Comparison of ENCODE assay signal across 22 cellular contexts in the genomic region with DNA sequence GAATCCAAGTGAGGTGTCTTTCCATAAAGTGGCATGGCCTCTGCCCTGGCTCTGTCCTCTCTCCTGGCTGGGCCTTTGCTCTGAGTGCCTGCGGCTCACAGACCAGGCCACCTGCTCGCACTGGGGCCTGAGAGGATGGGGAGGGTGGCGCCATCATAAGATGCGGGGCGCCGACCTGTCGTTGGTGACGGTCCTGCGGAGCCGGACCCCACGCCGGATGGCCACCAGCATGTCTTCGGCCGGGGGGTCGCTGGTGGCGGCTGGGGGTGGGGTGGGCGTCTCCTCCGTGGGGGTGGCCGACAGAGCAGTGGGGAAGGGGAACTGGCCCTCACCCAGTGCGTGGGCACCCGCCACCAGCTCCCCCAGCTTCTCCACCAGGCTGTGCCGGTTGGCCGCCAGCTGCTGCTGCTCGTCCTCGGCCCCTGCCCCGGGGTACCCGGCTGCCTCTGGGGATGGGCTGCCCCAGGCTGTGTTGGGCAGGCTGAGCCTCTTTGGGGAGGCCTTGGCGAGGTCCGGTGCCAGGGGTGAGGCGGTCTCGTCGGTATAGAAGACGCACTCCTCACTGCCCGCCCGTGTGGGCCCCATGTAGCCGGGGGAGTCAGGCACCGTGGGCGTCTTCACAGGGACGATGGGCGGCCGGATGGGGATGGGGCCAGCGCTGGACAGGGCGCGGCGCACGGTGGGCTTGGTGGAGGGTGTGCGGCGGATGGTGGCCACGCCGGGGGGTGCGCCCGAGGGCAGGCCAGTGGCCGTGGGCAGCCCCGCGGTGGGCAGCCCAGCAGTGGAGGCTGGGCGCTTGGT. TPM values are rescaled to one million over a fixed set of nuclear protein-coding genes. Genes with fewer than 3 reads are reported as not detected.
A peak's percentile ranks its signal among the peaks of the same experiment; 100 is the strongest.
DNase-seq lines count a peak whose midpoint lies in the region; ATAC-seq and TF ChIP-seq lines count a peak whose summit lies in the region.
"Had no signal": no experiment of that assay in that cellular context is flagged by ENCODE, and none has a peak within 500 bp of the region (broad histone marks: within the 10 kb centered on the region; RNA-seq: fewer than 3 reads in every experiment).

No MANE protein-coding gene starts in this region.

- peaks cover 11% of the 10 kb centered on the region for H3K4me1 Mint-ChIP-seq in stimulated activated naive CD8-positive, alpha-beta T cell treated with anti-CD3 and anti-CD28 coated beads, Interleukin-15, amount 100 ng/mL, for 72 hours
- peaks cover 4% of the 10 kb centered on the region for H3K4me1 Mint-ChIP-seq in activated naive CD4-positive, alpha-beta T cell treated with anti-CD3 and anti-CD28 coated beads, Interleukin-2, amount 10 ng/mL, durations not matched to agents 7 days and 5 days
- H3K4me1 Mint-ChIP-seq in activated CD4-positive, alpha-beta memory T cell treated with anti-CD3 and anti-CD28 coated beads for 36 hours (ENCODE audit: low read depth) = no peaks in the 10 kb centered on the region
- H3K4me1 Mint-ChIP-seq: activated naive CD8-positive, alpha-beta T cell treated with anti-CD3 and anti-CD28 coated beads, Interleukin-2, amount 50 U/mL, for 24 hours; IgD-negative memory B cell; neural progenitor cell; T-helper 17 cell had no signal

- H3K27ac Mint-ChIP-seq in stimulated activated naive CD8-positive, alpha-beta T cell treated with anti-CD3 and anti-CD28 coated beads, Interleukin-15, amount 100 ng/mL, for 72 hours = no peak overlapping the region
- H3K27ac Mint-ChIP-seq in activated naive CD4-positive, alpha-beta T cell treated with anti-CD3 and anti-CD28 coated beads, Interleukin-2, amount 10 ng/mL, durations not matched to agents 7 days and 5 days = no peak overlapping the region
- no peak overlapping the region for H3K27ac Mint-ChIP-seq in activated CD4-positive, alpha-beta memory T cell treated with anti-CD3 and anti-CD28 coated beads for 36 hours
- H3K27ac Mint-ChIP-seq: activated CD8-positive, alpha-beta T cell treated with anti-CD3 and anti-CD28 coated beads, Interleukin-2, amount 10 ng/mL, durations not matched to agents 7 days and 5 days; activated naive CD8-positive, alpha-beta T cell treated with anti-CD3 and anti-CD28 coated beads, Interleukin-2, amount 50 U/mL, for 24 hours; IgD-negative memory B cell; neural progenitor cell; T-helper 17 cell had no signal

- no peaks in the 10 kb centered on the region for H3K79me2 ChIP-seq in trophoblast cell (ENCODE audit: control insufficient read depth, insufficient read depth, low read length, poor library complexity)

- H2BK5ac ChIP-seq in trophoblast cell (ENCODE audit: low read depth, low read length, poor library complexity) = no peak overlapping the region

- no peak for TF ChIP-seq POLR2A in adrenal gland (IDR thresholded peaks at IDR 0.05)

- H2AFZ ChIP-seq in trophoblast cell (ENCODE audit: insufficient read depth, low read length, poor library complexity) = no peak overlapping the region
- H2AFZ ChIP-seq: neural progenitor cell had no signal

- intact Hi-C loops in activated CD4-positive, alpha-beta memory T cell treated with anti-CD3 and anti-CD28 coated beads for 36 hours (cut with micrococcal nuclease) = no loop called here
- intact Hi-C loops in adrenal gland (cut with DNase I) = no loop called here

- WGBS in trophoblast cell (ENCODE audit: extremely low coverage, insufficient coverage, insufficient read length) = no CpG with 5 or more reads among the region's 56 CpGs
- 93 to 96% (median 94%) methylated on average over 25 to 56 of the region's 56 CpGs for WGBS in adrenal gland, 4 donors

- no peak overlapping the region for H4K8ac ChIP-seq in trophoblast cell (ENCODE audit: low read depth, low read length)

- CTCF ChIA-PET in activated naive CD4-positive, alpha-beta T cell treated with anti-CD3 and anti-CD28 coated beads, Interleukin-2, amount 10 ng/mL, durations not matched to agents 7 days and 5 days (lab: Charles Lee) = interaction anchor here (1.2 kb wide), 1 partner anchor 10 kb away, joined by 3 read pairs; no protein-coding TSS in a partner anchor
- CTCF ChIA-PET in activated CD4-positive, alpha-beta memory T cell treated with anti-CD3 and anti-CD28 coated beads for 36 hours (lab: Charles Lee) = no interaction called here

- no peak overlapping the region for H3K14ac ChIP-seq in trophoblast cell (ENCODE audit: low read length)

- H3K4me2 ChIP-seq in trophoblast cell (ENCODE audit: low read length) = no peak overlapping the region
- H3K4me2 ChIP-seq: neural progenitor cell had no signal

- H3K79me1 ChIP-seq in trophoblast cell (ENCODE audit: low read length) = no peaks in the 10 kb centered on the region

- H4K12ac ChIP-seq in trophoblast cell (ENCODE audit: low read depth, low read length) = no peak overlapping the region

- peaks cover 0 to 2% of the 10 kb centered on the region in 2 experiments for H3K4me1 ChIP-seq in trophoblast cell (ENCODE audit: control insufficient read depth in 1 of 2, insufficient read depth in 2 of 2, low read length in 2 of 2)
- no peaks in the 10 kb centered on the region for H3K4me1 ChIP-seq in adrenal gland (replicated peaks in 1 of 2)
- H3K4me1 ChIP-seq: gastrocnemius medialis, neural progenitor cell, SJCRH30 had no signal

- H3K27me3 Mint-ChIP-seq in stimulated activated naive CD8-positive, alpha-beta T cell treated with anti-CD3 and anti-CD28 coated beads, Interleukin-15, amount 100 ng/mL, for 72 hours = no peaks in the 10 kb centered on the region
- H3K27me3 Mint-ChIP-seq in activated naive CD4-positive, alpha-beta T cell treated with anti-CD3 and anti-CD28 coated beads, Interleukin-2, amount 10 ng/mL, durations not matched to agents 7 days and 5 days = no peaks in the 10 kb centered on the region
- H3K27me3 Mint-ChIP-seq in activated CD4-positive, alpha-beta memory T cell treated with anti-CD3 and anti-CD28 coated beads for 36 hours = no peaks in the 10 kb centered on the region
- H3K27me3 Mint-ChIP-seq: activated naive CD8-positive, alpha-beta T cell treated with anti-CD3 and anti-CD28 coated beads, Interleukin-2, amount 50 U/mL, for 24 hours; IgD-negative memory B cell; T-helper 17 cell had no signal

- H3K9me3 ChIP-seq in trophoblast cell (ENCODE audit: insufficient read depth, low read depth, low read length) = no peaks in the 10 kb centered on the region
- H3K9me3 ChIP-seq in adrenal gland (replicated peaks in 1 of 3) = no peaks in the 10 kb centered on the region
- H3K9me3 ChIP-seq: gastrocnemius medialis, SJCRH30 had no signal

- POLR2A ChIA-PET in activated CD4-positive, alpha-beta memory T cell treated with anti-CD3 and anti-CD28 coated beads for 36 hours (lab: Charles Lee) = no interaction called here

- H3K27me3 ChIP-seq in trophoblast cell (ENCODE audit: insufficient read depth, low read length) (no peaks in the 10 kb centered on the region), adrenal gland (no peaks in the 10 kb centered on the region)
- H3K27me3 ChIP-seq: gastrocnemius medialis, neural progenitor cell, SJCRH30 had no signal

- H3K36me3 Mint-ChIP-seq in activated naive CD4-positive, alpha-beta T cell treated with anti-CD3 and anti-CD28 coated beads, Interleukin-2, amount 10 ng/mL, durations not matched to agents 7 days and 5 days = peaks cover 18% of the 10 kb centered on the region
- H3K36me3 Mint-ChIP-seq in activated CD4-positive, alpha-beta memory T cell treated with anti-CD3 and anti-CD28 coated beads for 36 hours = no peaks in the 10 kb centered on the region

- no peak overlapping the region for H3K23ac ChIP-seq in trophoblast cell (ENCODE audit: low read length)

- H3K9me3 Mint-ChIP-seq in stimulated activated naive CD8-positive, alpha-beta T cell treated with anti-CD3 and anti-CD28 coated beads, Interleukin-15, amount 100 ng/mL, for 72 hours = no peaks in the 10 kb centered on the region
- no peaks in the 10 kb centered on the region for H3K9me3 Mint-ChIP-seq in activated naive CD4-positive, alpha-beta T cell treated with anti-CD3 and anti-CD28 coated beads, Interleukin-2, amount 10 ng/mL, durations not matched to agents 7 days and 5 days
- H3K9me3 Mint-ChIP-seq in activated CD4-positive, alpha-beta memory T cell treated with anti-CD3 and anti-CD28 coated beads for 36 hours = no peaks in the 10 kb centered on the region
- H3K9me3 Mint-ChIP-seq: activated naive CD8-positive, alpha-beta T cell treated with anti-CD3 and anti-CD28 coated beads, Interleukin-2, amount 50 U/mL, for 24 hours had no signal

- H4K91ac ChIP-seq in trophoblast cell (ENCODE audit: low read depth, low read length) = no peak overlapping the region

- peak overlapping the region; percentile 33 for H3K4me3 ChIP-seq in trophoblast cell (ENCODE audit: low read depth, low read length)
- no peak overlapping the region for H3K4me3 ChIP-seq in adrenal gland
- H3K4me3 ChIP-seq: gastrocnemius medialis, neural progenitor cell, SJCRH30 had no signal

- H3K27ac ChIP-seq in trophoblast cell (ENCODE audit: low read depth, low read length) (no peak overlapping the region), adrenal gland (peak overlapping the region in 1 of 5 donors; percentile 54)
- H3K27ac ChIP-seq: gastrocnemius medialis, HL-60, neural progenitor cell, SJCRH30 had no signal

- H3K18ac ChIP-seq in trophoblast cell (ENCODE audit: low read length) = no peak overlapping the region

- no peak overlapping the region for H3K4ac ChIP-seq in trophoblast cell (ENCODE audit: low read depth, low read length)

- no peak for TF ChIP-seq CTCF in adrenal gland (IDR thresholded peaks at IDR 0.05)

- no peak overlapping the region for H3K4me3 Mint-ChIP-seq in stimulated activated naive CD8-positive, alpha-beta T cell treated with anti-CD3 and anti-CD28 coated beads, Interleukin-15, amount 100 ng/mL, for 72 hours
- H3K4me3 Mint-ChIP-seq in activated naive CD4-positive, alpha-beta T cell treated with anti-CD3 and anti-CD28 coated beads, Interleukin-2, amount 10 ng/mL, durations not matched to agents 7 days and 5 days = no peak overlapping the region
- no peak overlapping the region for H3K4me3 Mint-ChIP-seq in activated CD4-positive, alpha-beta memory T cell treated with anti-CD3 and anti-CD28 coated beads for 36 hours
- H3K4me3 Mint-ChIP-seq: activated CD8-positive, alpha-beta T cell treated with anti-CD3 and anti-CD28 coated beads, Interleukin-2, amount 10 ng/mL, durations not matched to agents 7 days and 5 days; activated naive CD8-positive, alpha-beta T cell treated with anti-CD3 and anti-CD28 coated beads, Interleukin-2, amount 50 U/mL, for 24 hours; IgD-negative memory B cell; neural progenitor cell; T-helper 17 cell had no signal

- H2BK120ac ChIP-seq in trophoblast cell (ENCODE audit: insufficient read depth, low read length, poor library complexity) = no peak overlapping the region

- H2BK12ac ChIP-seq in trophoblast cell (ENCODE audit: low read length) = no peak overlapping the region

- DNase-seq in stimulated activated naive CD8-positive, alpha-beta T cell treated with anti-CD3 and anti-CD28 coated beads, Interleukin-15, amount 100 ng/mL, for 72 hours = no peak
- no peak for DNase-seq in stimulated activated naive CD8-positive, alpha-beta T cell treated with anti-CD3 and anti-CD28 coated beads, Interleukin-15, Interleukin-2, amounts not matched to agents 100 U/mL and 50 U/mL, for 24 hours
- DNase-seq in trophoblast cell (no peak), midbrain (lab: John Stamatoyannopoulos, UW) (no peak), adrenal gland (no peak)
- DNase-seq in activated naive CD4-positive, alpha-beta T cell treated with anti-CD3 and anti-CD28 coated beads, Interleukin-2, amount 10 ng/mL, durations not matched to agents 7 days and 5 days = no peak
- no peak for DNase-seq in activated CD4-positive, alpha-beta memory T cell treated with anti-CD3 and anti-CD28 coated beads for 36 hours
- DNase-seq: activated CD8-positive, alpha-beta T cell treated with anti-CD3 and anti-CD28 coated beads, Interleukin-2, amount 10 ng/mL, durations not matched to agents 7 days and 5 days; activated naive CD8-positive, alpha-beta T cell treated with anti-CD3 and anti-CD28 coated beads, Interleukin-2, amount 50 U/mL, for 24 hours; DMS 273 treated with DMSO at 0.1 percent for 48 hours; erythroblast; MM.1S; NCI-H1694; NCI-H748 treated with DMSO at 0.1 percent for 48 hours; retina; SJCRH30; T-helper 17 cell had no signal

- H2AK5ac ChIP-seq in trophoblast cell (ENCODE audit: low read length) = no peak overlapping the region

- peaks cover 52 to 54% of the 10 kb centered on the region in 2 experiments for H3K36me3 ChIP-seq in trophoblast cell (ENCODE audit: control insufficient read depth in 1 of 2, insufficient read depth in 2 of 2, low read length in 2 of 2)
- peaks cover 0 to 57% of the 10 kb centered on the region in 2 donors for H3K36me3 ChIP-seq in adrenal gland (replicated peaks in 1 of 2)

- ATAC-seq in stimulated activated naive CD8-positive, alpha-beta T cell treated with anti-CD3 and anti-CD28 coated beads, Interleukin-15, amount 100 ng/mL, for 72 hours = peak; percentile 61
- no peak for ATAC-seq in stimulated activated naive CD8-positive, alpha-beta T cell treated with anti-CD3 and anti-CD28 coated beads, Interleukin-15, Interleukin-2, amounts not matched to agents 100 U/mL and 50 U/mL, for 24 hours
- ATAC-seq in esophagus mucosa = peak; percentile 3
- ATAC-seq: activated CD8-positive, alpha-beta T cell treated with anti-CD3 and anti-CD28 coated beads, Interleukin-2, amount 10 ng/mL, durations not matched to agents 7 days and 5 days; activated naive CD8-positive, alpha-beta T cell treated with anti-CD3 and anti-CD28 coated beads, Interleukin-2, amount 50 U/mL, for 24 hours; gastrocnemius medialis; T-helper 17 cell had no signal

- no peak overlapping the region for H3K9ac ChIP-seq in trophoblast cell (ENCODE audit: low read length)
- H3K9ac ChIP-seq: neural progenitor cell had no signal

RNA-seq across cellular contexts. Expression of a gene that starts 17.4 kb away (rescaled TPM):
- 7.9 TPM for total RNA-seq in esophagus mucosa
- polyA plus RNA-seq in trophoblast cell (2013) = 0.15 and 0.18 TPM in 2 replicates
- total RNA-seq in activated CD4-positive, alpha-beta memory T cell treated with anti-CD3 and anti-CD28 coated beads for 36 hours = not detected
- 10 to 100 TPM; 16.8 to 62.9 (median 40.3) TPM for total RNA-seq in adrenal gland
- polyA plus RNA-seq in adrenal gland = 10 to 100 TPM in 2 of 3 donors, 1 to 10 TPM in 1; 3.2 to 36.5 (median 35.0) TPM
- polyA plus RNA-seq: IgD-negative memory B cell had no signal

RNA-seq across cellular contexts. Expression of a gene that starts 22.1 kb away (rescaled TPM):
- total RNA-seq in esophagus mucosa (32.8 TPM), adrenal gland (100 to 1,000 TPM in 1 of 8 donors, 10 to 100 TPM in 7; 60.1 to 127 (median 76.2) TPM)
- polyA plus RNA-seq in trophoblast cell (2013) = 164 and 171 TPM in 2 replicates
- total RNA-seq in activated CD4-positive, alpha-beta memory T cell treated with anti-CD3 and anti-CD28 coated beads for 36 hours = 1 to 10 TPM in 1 of 2 experiments, under 1 TPM in 1; 0.29 to 1.1 TPM
- polyA plus RNA-seq in adrenal gland = 100 to 1,000 TPM in 1 of 3 donors, 10 to 100 TPM in 2; 32.4 to 145 (median 39.2) TPM

Comparison
In these comparisons a context has a peak if more than half of its experiments do, and no peak if none do; other contexts are left out.
1. RNA of a gene that starts 22.1 kb away (total RNA-seq): 60.1 to 127 TPM in adrenal gland and 32.8 TPM in esophagus mucosa (single experiment); 0.29 to 1.1 TPM in activated CD4-positive, alpha-beta memory T cell treated with anti-CD3 and anti-CD28 coated beads for 36 hours; every median in the first group is over 10 times any median in the second.